10 cellular contexts compared by ENCODE assay signal in the genomic region with DNA sequence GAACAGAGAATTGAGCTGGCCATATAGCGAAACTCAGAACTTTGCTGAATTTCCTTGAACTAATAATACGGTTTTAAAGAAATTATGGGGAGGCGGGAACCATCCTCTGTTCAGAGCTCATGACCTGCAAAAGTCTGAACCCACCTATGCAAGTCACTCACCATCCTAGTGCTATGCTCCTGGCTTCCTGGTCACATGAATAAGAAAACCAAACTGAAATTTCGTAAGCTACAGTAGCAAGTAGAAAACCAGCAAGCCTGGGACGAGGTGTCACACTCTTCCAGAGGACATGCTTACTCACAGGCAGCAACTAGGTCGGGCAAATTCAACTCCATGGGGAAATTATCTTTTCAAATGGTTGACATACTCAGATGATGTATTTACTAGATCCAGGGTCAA. TPM values are rescaled to one million over a fixed set of nuclear protein-coding genes. Genes with fewer than 3 reads are reported as not detected.
DNase-seq lines count a peak whose midpoint lies in the region; ATAC-seq and TF ChIP-seq lines count a peak whose summit lies in the region.
"Had no signal": no experiment of that assay in that cellular context is flagged by ENCODE, and none has a peak within 500 bp of the region (broad histone marks: within the 10 kb centered on the region; RNA-seq: fewer than 3 reads in every experiment).

No MANE protein-coding gene starts in this region.

- H3K36me3 ChIP-seq in BLaER1 treated with 17β-estradiol and CSF1 and Interleukin-3, amounts not matched to agents 10 nM and 100 nM = peaks cover 0 to 8% (median 0%) of the 10 kb centered on the region in 11 experiments; a peak in 2 of 22 replicates
- H3K36me3 ChIP-seq in OCI-LY3 (replicated peaks; ENCODE audit: low read depth, low read length) = peaks cover 7% of the 10 kb centered on the region

- DNase-seq in activated naive CD8-positive, alpha-beta T cell treated with anti-CD3 and anti-CD28 coated beads for 36 hours = no peak
- DNase-seq in endothelial cell (ENCODE audit: low spot score) = no peak
- DNase-seq in GM03348 (ENCODE audit: low spot score) = no peak
- DNase-seq in putamen (ENCODE audit: low spot score) = no peak

- no peaks in the 10 kb centered on the region for H3K9me3 Mint-ChIP-seq in activated naive CD8-positive, alpha-beta T cell treated with anti-CD3 and anti-CD28 coated beads for 36 hours
- no peaks in the 10 kb centered on the region for H3K9me3 Mint-ChIP-seq in endothelial cell (ENCODE audit: unreplicated experiment)

- peaks cover 13 to 84% (median 21%) of the 10 kb centered on the region in 10 experiments; a peak in 19 of 20 replicates for H3K4me1 ChIP-seq in BLaER1 treated with 17β-estradiol and CSF1 and Interleukin-3, amounts not matched to agents 10 nM and 100 nM
- peaks cover 45% of the 10 kb centered on the region for H3K4me1 ChIP-seq in OCI-LY3 (ENCODE audit: low read length)

- no peak overlapping the region for H3K4me3 Mint-ChIP-seq in activated naive CD8-positive, alpha-beta T cell treated with anti-CD3 and anti-CD28 coated beads for 36 hours
- H3K4me3 Mint-ChIP-seq in endothelial cell (ENCODE audit: unreplicated experiment) = no peak overlapping the region

- no peak overlapping the region for H3K4me3 ChIP-seq in BLaER1 treated with 17β-estradiol and CSF1 and Interleukin-3, amounts not matched to agents 10 nM and 100 nM
- peak overlapping the region; percentile 66 for H3K4me3 ChIP-seq in OCI-LY3 (ENCODE audit: low read length)
- H3K4me3 ChIP-seq: SK-N-MC had no signal

- peak; percentile 59 for ATAC-seq in GM19438 (IDR thresholded peaks at IDR 0.05; ENCODE audit: low read depth, unreplicated experiment)
- ATAC-seq in HG03066 (IDR thresholded peaks at IDR 0.05; ENCODE audit: low read depth, unreplicated experiment) = peak; percentile 65

- TF ChIP-seq CTCF in OCI-LY3 (IDR thresholded peaks at IDR 0.05; ENCODE audit: low read depth, low read length) (no peak), endothelial cell (IDR thresholded peaks at IDR 0.05; ENCODE audit: unreplicated experiment) (no peak)

- peak overlapping the region in 10 of 11 experiments; percentile 5 to 80 (median 60); a peak in 19 of 22 replicates for H3K4me2 ChIP-seq in BLaER1 treated with 17β-estradiol and CSF1 and Interleukin-3, amounts not matched to agents 10 nM and 100 nM
- H3K4me2 ChIP-seq in OCI-LY3 (ENCODE audit: low read length) = peak overlapping the region; percentile 80
- H3K4me2 ChIP-seq: KMS-11 had no signal

- peaks cover 10% of the 10 kb centered on the region for H3K36me3 Mint-ChIP-seq in activated naive CD8-positive, alpha-beta T cell treated with anti-CD3 and anti-CD28 coated beads for 36 hours
- H3K36me3 Mint-ChIP-seq in endothelial cell (ENCODE audit: low read depth, unreplicated experiment) = peaks cover 10% of the 10 kb centered on the region

- H2AFZ ChIP-seq in OCI-LY3 (ENCODE audit: low read depth, low read length) = peak overlapping the region; percentile 9; the same call in 1 of the 2 replicates

- H3K4me1 Mint-ChIP-seq in activated naive CD8-positive, alpha-beta T cell treated with anti-CD3 and anti-CD28 coated beads for 36 hours = peaks cover 7% of the 10 kb centered on the region
- H3K4me1 Mint-ChIP-seq in endothelial cell (ENCODE audit: unreplicated experiment) = peaks cover 1% of the 10 kb centered on the region

- no peaks in the 10 kb centered on the region for H4K20me1 ChIP-seq in BLaER1 treated with 17β-estradiol and CSF1 and Interleukin-3, amounts not matched to agents 10 nM and 100 nM
- no peaks in the 10 kb centered on the region for H4K20me1 ChIP-seq in OCI-LY3 (ENCODE audit: insufficient read depth, low read length)

- peak overlapping the region; percentile 49 to 88 (median 66); a peak in 20 of 22 replicates for H3K27ac ChIP-seq in BLaER1 treated with 17β-estradiol and CSF1 and Interleukin-3, amounts not matched to agents 10 nM and 100 nM
- peak overlapping the region; percentile 86 for H3K27ac ChIP-seq in OCI-LY3 (ENCODE audit: low read length)
- H3K27ac ChIP-seq: KMS-11, SK-N-MC had no signal

- no peak overlapping the region for H3K27ac Mint-ChIP-seq in activated naive CD8-positive, alpha-beta T cell treated with anti-CD3 and anti-CD28 coated beads for 36 hours
- H3K27ac Mint-ChIP-seq in endothelial cell (ENCODE audit: unreplicated experiment) = no peak overlapping the region

- peaks cover 0 to 7% (median 0%) of the 10 kb centered on the region in 11 experiments; a peak in 1 of 22 replicates for H3K9me3 ChIP-seq in BLaER1 treated with 17β-estradiol and CSF1 and Interleukin-3, amounts not matched to agents 10 nM and 100 nM (replicated peaks in 1 of 11)
- H3K9me3 ChIP-seq in OCI-LY3 (ENCODE audit: insufficient read depth, low read length) = no peaks in the 10 kb centered on the region

- peak overlapping the region in 4 of 11 experiments; percentile 26 to 67 (median 59); a peak in 6 of 22 replicates for H3K9ac ChIP-seq in BLaER1 treated with 17β-estradiol and CSF1 and Interleukin-3, amounts not matched to agents 10 nM and 100 nM
- peak overlapping the region; percentile 55 for H3K9ac ChIP-seq in OCI-LY3 (ENCODE audit: low read length)
- H3K9ac ChIP-seq: KMS-11 had no signal

- H3K27me3 Mint-ChIP-seq in activated naive CD8-positive, alpha-beta T cell treated with anti-CD3 and anti-CD28 coated beads for 36 hours = peaks cover 7% of the 10 kb centered on the region
- H3K27me3 Mint-ChIP-seq in endothelial cell (ENCODE audit: unreplicated experiment) = no peaks in the 10 kb centered on the region

- no peaks in the 10 kb centered on the region for H3K27me3 ChIP-seq in BLaER1 treated with 17β-estradiol and CSF1 and Interleukin-3, amounts not matched to agents 10 nM and 100 nM
- H3K27me3 ChIP-seq in OCI-LY3 (ENCODE audit: low read depth, low read length) = no peaks in the 10 kb centered on the region

- 0 out of 2 replicates have a peak, but pooled peaks cover 4% of the 10 kb centered on the region for H3K79me2 ChIP-seq in OCI-LY3 (ENCODE audit: low read length)

RNA-seq across cellular contexts. Expression of gene LDHAL6B, which starts 31.2 kb away (rescaled TPM):
- not detected for total RNA-seq in activated naive CD8-positive, alpha-beta T cell treated with anti-CD3 and anti-CD28 coated beads for 36 hours
- total RNA-seq in endothelial cell (ENCODE audit: unreplicated experiment) = not detected
